Comparison of ENCODE assay signal across 8 cellular contexts in the genomic region with DNA sequence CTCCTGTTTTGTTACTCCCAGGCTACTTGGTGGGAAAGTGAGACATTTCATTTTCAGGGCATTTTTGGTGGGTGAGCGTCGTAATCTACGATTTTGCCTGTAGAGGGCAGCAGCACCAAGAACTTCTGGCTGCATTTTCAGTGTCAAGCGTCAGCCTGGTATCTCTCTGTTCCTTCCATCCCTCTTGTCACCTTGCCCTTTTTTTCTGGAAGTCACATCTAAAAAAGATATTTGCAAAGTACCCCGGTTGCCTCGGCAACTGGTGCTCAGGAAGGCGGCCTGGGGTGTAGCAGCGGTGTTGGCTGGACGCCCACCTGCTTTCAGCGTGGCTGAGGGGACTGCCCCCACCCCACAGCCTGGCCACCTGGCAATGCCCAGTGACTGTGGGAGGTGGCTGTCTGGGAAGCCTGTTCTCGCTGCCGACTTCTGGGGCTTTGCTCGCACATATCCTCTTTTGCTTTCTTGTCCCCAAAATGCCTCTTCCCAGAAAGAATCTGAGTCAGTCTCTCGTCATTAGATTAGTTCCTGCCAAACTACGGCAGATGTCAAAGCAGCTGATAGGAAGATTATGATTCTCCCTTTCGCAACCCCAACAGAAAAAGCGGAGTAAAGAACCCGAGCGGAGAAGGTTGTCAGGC.
DNase-seq lines count a peak whose midpoint lies in the region; ATAC-seq and TF ChIP-seq lines count a peak whose summit lies in the region.

No MANE protein-coding gene starts in this region.

- peaks cover 9% of the 10 kb centered on the region for H3K4me1 Mint-ChIP-seq in CD8-positive, alpha-beta T cell (ENCODE audit: low read depth)
- H3K4me1 Mint-ChIP-seq in nephron, result peaks cover 21% of the 10 kb centered on the region

- H2AFZ ChIP-seq in fibroblast of lung (ENCODE audit: low read length), result peak overlapping the region; percentile 79

- H3K79me2 ChIP-seq in fibroblast of lung (ENCODE audit: control insufficient read depth, insufficient read depth, low read length), result no peaks in the 10 kb centered on the region

- ATAC-seq in CD8-positive, alpha-beta T cell, result peak; percentile 63
- peak; percentile 78 for ATAC-seq in GM19372 (IDR thresholded peaks at IDR 0.05; ENCODE audit: low read depth, unreplicated experiment)
- peak; percentile 71 for ATAC-seq in HG03520 (IDR thresholded peaks at IDR 0.05; ENCODE audit: unreplicated experiment)

- H3K4me2 ChIP-seq in fibroblast of lung (ENCODE audit: extremely low read depth, insufficient read depth, low read length), result peak overlapping the region; percentile 55

- H3K27ac ChIP-seq in CD8-positive, alpha-beta T cell (ENCODE audit: low read depth, low read length), result no peak overlapping the region
- peak overlapping the region; percentile 93 for H3K27ac ChIP-seq in fibroblast of lung (ENCODE audit: insufficient read depth, low read length)
- H3K27ac ChIP-seq in tibial artery, result peak overlapping the region in 1 of 2 donors; percentile 34

- H3K4me3 Mint-ChIP-seq in CD8-positive, alpha-beta T cell, result peak overlapping the region; percentile 40
- H3K4me3 Mint-ChIP-seq in nephron, result peak overlapping the region in 1 of 3 experiments; percentile 28

- peaks cover 15% of the 10 kb centered on the region for H3K27me3 Mint-ChIP-seq in CD8-positive, alpha-beta T cell (ENCODE audit: low read depth)
- H3K27me3 Mint-ChIP-seq in nephron (ENCODE audit: low read depth), result peaks cover 18% of the 10 kb centered on the region

- CTCF ChIA-PET in CD8-positive, alpha-beta T cell (lab: Charles Lee), result interaction anchor here (0.9 to 1.7 kb wide), 2 partner anchors 10 to 11 kb away, joined by 3 to 6 read pairs; no protein-coding TSS in a partner anchor

- POLR2A ChIA-PET in CD8-positive, alpha-beta T cell (lab: Charles Lee), result no interaction called here

- intact Hi-C loops in CD8-positive, alpha-beta T cell (cut with DNase I, micrococcal nuclease), result loop anchor here (1.0 to 5.0 kb wide), 3 partner anchors 1449 to 1618 kb away; no protein-coding TSS in a partner anchor
- intact Hi-C loops in tibial artery (cut with DNase I; ENCODE audit: low total_unique reads), result no loop called here

- H3K9me3 Mint-ChIP-seq in CD8-positive, alpha-beta T cell, result no peaks in the 10 kb centered on the region
- no peaks in the 10 kb centered on the region for H3K9me3 Mint-ChIP-seq in nephron

- H3K36me3 ChIP-seq in CD8-positive, alpha-beta T cell (ENCODE audit: insufficient read depth, low read length), result no peaks in the 10 kb centered on the region
- no peaks in the 10 kb centered on the region for H3K36me3 ChIP-seq in fibroblast of lung (ENCODE audit: control insufficient read depth, insufficient read depth, low read length)
- H3K36me3 ChIP-seq in tibial artery, result no peaks in the 10 kb centered on the region

- peak in 4 of 7 experiments; percentile 10 to 57 (median 29) for DNase-seq in CD8-positive, alpha-beta T cell
- DNase-seq in NCI-H82 (lab: John Stamatoyannopoulos, UW) (peak; percentile 73), fibroblast of lung (ENCODE audit: low read depth in 2 of 2) (peak; percentile 75 to 87), tibial artery (peak in 1 of 2 donors; percentile 33)
- peak; percentile 65 to 67 for DNase-seq in activated T-cell treated with anti-CD3 and anti-CD28 coated beads, Interleukin-2, amount 50 U/mL, for 48 hours

- H4K20me1 ChIP-seq in fibroblast of lung (ENCODE audit: control insufficient read depth, extremely low read depth, insufficient read depth, low read length), result no peaks in the 10 kb centered on the region

- no peaks in the 10 kb centered on the region for H3K27me3 ChIP-seq in CD8-positive, alpha-beta T cell (ENCODE audit: insufficient read depth, low read length)
- H3K27me3 ChIP-seq in fibroblast of lung (ENCODE audit: control insufficient read depth, insufficient read depth, low read length) (peaks cover 4% of the 10 kb centered on the region), tibial artery (no peaks in the 10 kb centered on the region)

- no peak overlapping the region for H3K27ac Mint-ChIP-seq in CD8-positive, alpha-beta T cell
- peak overlapping the region in 1 of 3 experiments; percentile 24 for H3K27ac Mint-ChIP-seq in nephron

- no peaks in the 10 kb centered on the region for H3K4me1 ChIP-seq in CD8-positive, alpha-beta T cell (ENCODE audit: insufficient read depth, low read length)
- peaks cover 6% of the 10 kb centered on the region for H3K4me1 ChIP-seq in fibroblast of lung (ENCODE audit: control insufficient read depth, extremely low read depth, insufficient read depth, low read length)
- H3K4me1 ChIP-seq in tibial artery, result peaks cover 0 to 10% (median 7%) of the 10 kb centered on the region in 4 donors

- no peaks in the 10 kb centered on the region for H3K9me3 ChIP-seq in CD8-positive, alpha-beta T cell (ENCODE audit: low read length)
- H3K9me3 ChIP-seq in fibroblast of lung (ENCODE audit: control insufficient read depth, insufficient read depth, low read depth, low read length) (no peaks in the 10 kb centered on the region), tibial artery (no peaks in the 10 kb centered on the region)

- no peak overlapping the region for H3K4me3 ChIP-seq in CD8-positive, alpha-beta T cell (ENCODE audit: low read depth, low read length)
- H3K4me3 ChIP-seq in fibroblast of lung (replicated peaks in 1 of 4; ENCODE audit: control extremely low read depth in 1 of 4, insufficient read depth in 1 of 4, low read depth in 3 of 4, low read length in 4 of 4) (peak overlapping the region; percentile 44 to 59 (median 54)), tibial artery (peak overlapping the region; percentile 37 to 44)

- peak overlapping the region; percentile 73 for H3K9ac ChIP-seq in fibroblast of lung (ENCODE audit: insufficient read depth, low read length)

- peak; percentile 76 for TF ChIP-seq CTCF in CD8-positive, alpha-beta T cell (IDR thresholded peaks at IDR 0.05)
- TF ChIP-seq CTCF in fibroblast of lung (conservative IDR thresholded peaks at IDR 0.05 in 1 of 2, IDR thresholded peaks at IDR 0.05 in 1 of 2; ENCODE audit: low read depth in 1 of 2, low read length in 2 of 2), result peak; percentile 88 to 92
- TF ChIP-seq CTCF in nephron (IDR thresholded peaks at IDR 0.05; ENCODE audit: unreplicated experiment in 3 of 3), result peak; percentile 57 to 79 (median 74)
- peak; percentile 53 to 63 for TF ChIP-seq CTCF in tibial artery (IDR thresholded peaks at IDR 0.05)

- no peaks in the 10 kb centered on the region for H3K36me3 Mint-ChIP-seq in CD8-positive, alpha-beta T cell
- no peaks in the 10 kb centered on the region for H3K36me3 Mint-ChIP-seq in nephron (ENCODE audit: low read depth)
